In genomic region chr6:138592698-138593097, GRCh38 we compare ENCODE assay signal across 8 cellular contexts.
A peak's percentile ranks its signal among the peaks of the same experiment; 100 is the strongest.
DNase-seq lines count a peak whose midpoint lies in the region; ATAC-seq, FAIRE-seq and TF ChIP-seq lines count a peak whose summit lies in the region.

No MANE protein-coding gene starts in this region.

- H3K9me3 Mint-ChIP-seq in Calu3 (ENCODE audit: low read depth, unreplicated experiment) = no peaks in the 10 kb centered on the region

- H3K27ac ChIP-seq in breast epithelium = peak overlapping the region; percentile 19 to 86
- peak overlapping the region; percentile 45 to 55 (median 48) for H3K27ac ChIP-seq in sigmoid colon

- no peaks in the 10 kb centered on the region for H3K36me3 Mint-ChIP-seq in Calu3 (ENCODE audit: insufficient read depth, unreplicated experiment)

- CTCF ChIA-PET in Calu3 (lab: Charles Lee) = interaction anchor here (0.6 to 1.1 kb wide), 3 partner anchors 51 to 173 kb away, joined by 3 read pairs; no protein-coding TSS in a partner anchor

- TSS peak; percentile 96 for BruUV-seq in Calu3 (replicated peaks; lab: Mats Ljungman, UMichigan)

- peak; percentile 49 for ATAC-seq in GM21529 (IDR thresholded peaks at IDR 0.05; ENCODE audit: unreplicated experiment)

- no peaks in the 10 kb centered on the region for H4K20me1 ChIP-seq in Loucy (ENCODE audit: insufficient read depth, low read length, poor library complexity, severe bottlenecking)

- peak overlapping the region; percentile 92 for H3K27ac Mint-ChIP-seq in Calu3 (ENCODE audit: unreplicated experiment)

- no peak overlapping the region for H3K9ac ChIP-seq in Loucy (ENCODE audit: low read depth, low read length, poor library complexity, severe bottlenecking)

- H3K4me3 Mint-ChIP-seq in Calu3 (ENCODE audit: low read depth, unreplicated experiment) = peak overlapping the region; percentile 54

- no peaks in the 10 kb centered on the region for H3K27me3 ChIP-seq in Loucy (ENCODE audit: insufficient read depth, low read length, poor library complexity, severe bottlenecking)
- H3K27me3 ChIP-seq in breast epithelium = no peaks in the 10 kb centered on the region
- no peaks in the 10 kb centered on the region for H3K27me3 ChIP-seq in sigmoid colon

- 42 to 68% methylated on average over 1 of the region's 1 CpG for WGBS in sigmoid colon, 2 donors

- H3K4me2 ChIP-seq in Loucy (ENCODE audit: low read depth, low read length, poor library complexity, severe bottlenecking) = peak overlapping the region; percentile 83

- peaks cover 34% of the 10 kb centered on the region for H3K4me1 Mint-ChIP-seq in Calu3 (ENCODE audit: low read depth, unreplicated experiment)

- H3K36me3 ChIP-seq in Loucy (ENCODE audit: insufficient read depth, low read length) (no peaks in the 10 kb centered on the region), breast epithelium (no peaks in the 10 kb centered on the region), sigmoid colon (no peaks in the 10 kb centered on the region)

- intact Hi-C loops in Calu3 (cut with micrococcal nuclease; ENCODE audit: unreplicated experiment) (loop anchor here (5.0 to 10.0 kb wide), 2 partner anchors 100 to 168 kb away; no protein-coding TSS in a partner anchor), breast epithelium (cut with DNase I; ENCODE audit: low total_unique reads) (loop anchor here (5.0 kb wide), 1 partner anchor 1055 kb away; no protein-coding TSS in a partner anchor), sigmoid colon (cut with DNase I) (loop anchor here (5.0 kb wide), 1 partner anchor 475 kb away; no protein-coding TSS in a partner anchor)

- H3K4me1 ChIP-seq in Loucy (ENCODE audit: insufficient read depth, low read length, poor library complexity, severe bottlenecking) (peaks cover 25% of the 10 kb centered on the region), breast epithelium (no peaks in the 10 kb centered on the region), sigmoid colon (peaks cover 0 to 11% (median 0%) of the 10 kb centered on the region in 4 donors)

- TF ChIP-seq CTCF in Calu3 (IDR thresholded peaks at IDR 0.05; ENCODE audit: unreplicated experiment) (no peak), Loucy (conservative IDR thresholded peaks at IDR 0.05; ENCODE audit: low read length) (no peak), breast epithelium (IDR thresholded peaks at IDR 0.05) (no peak), sigmoid colon (IDR thresholded peaks at IDR 0.05) (no peak)

- H3K9me3 ChIP-seq in Loucy (ENCODE audit: insufficient read depth, low read depth, low read length) = no peaks in the 10 kb centered on the region
- H3K9me3 ChIP-seq in breast epithelium = no peaks in the 10 kb centered on the region
- no peaks in the 10 kb centered on the region for H3K9me3 ChIP-seq in sigmoid colon

- no peaks in the 10 kb centered on the region for H3F3A ChIP-seq in Loucy (ENCODE audit: low read depth)

- H3K27me3 Mint-ChIP-seq in Calu3 (ENCODE audit: unreplicated experiment) = no peaks in the 10 kb centered on the region

- H3K79me2 ChIP-seq in Loucy (ENCODE audit: insufficient read depth, low read length) = no peaks in the 10 kb centered on the region

- TF ChIP-seq POLR2A in breast epithelium (IDR thresholded peaks at IDR 0.05) (no peak), sigmoid colon (IDR thresholded peaks at IDR 0.05) (no peak), GM12892 (IDR thresholded peaks at IDR 0.05; ENCODE audit: low read depth, low read length) (no peak)

- TF ChIP-seq EP300 in sigmoid colon (IDR thresholded peaks at IDR 0.05) = no peak

- no peak for FAIRE-seq in GM12892 (lab: Jason Lieb, UNC)

- H3K4me3 ChIP-seq in Loucy (ENCODE audit: low read length, poor library complexity, severe bottlenecking) = peak overlapping the region; percentile 72
- peak overlapping the region in 1 of 3 donors; percentile 46 for H3K4me3 ChIP-seq in breast epithelium
- H3K4me3 ChIP-seq in sigmoid colon = peak overlapping the region in 1 of 4 donors; percentile 5

- no peaks in the 10 kb centered on the region for H3K9me2 ChIP-seq in Loucy (replicated peaks; ENCODE audit: low read depth, low read length)

- H2AFZ ChIP-seq in Loucy (ENCODE audit: low read length) = no peak overlapping the region

- no peak for DNase-seq in Calu3
- DNase-seq in breast epithelium (ENCODE audit: low spot score in 2 of 2) = no peak
- no peak for DNase-seq in sigmoid colon
- DNase-seq in NCI-H69 (lab: John Stamatoyannopoulos, UW) = no peak
- DNase-seq in activated effector memory CD4-positive, alpha-beta T cell treated with Interleukin-2 at 50 U/mL for 16 hours = no peak
- no peak for DNase-seq in GM12892 (ENCODE audit: insufficient read length)
